9 cellular contexts compared by ENCODE assay signal in genomic region chr18:62329676-62330454, GRCh38. TPM values are rescaled to one million over a fixed set of nuclear protein-coding genes. Genes with fewer than 3 reads are reported as not detected.
A peak's percentile ranks its signal among the peaks of the same experiment; 100 is the strongest.
DNase-seq lines count a peak whose midpoint lies in the region; ATAC-seq, FAIRE-seq and TF ChIP-seq lines count a peak whose summit lies in the region.
"Had no signal": no experiment of that assay in that cellular context is flagged by ENCODE, and none has a peak within 500 bp of the region (broad histone marks: within the 10 kb centered on the region; RNA-seq: fewer than 3 reads in every experiment).

No MANE protein-coding gene starts in this region.

- CTCF ChIA-PET in AG04449 (lab: Yijun Ruan, JAX) = no interaction called here

- H3K9me3 Mint-ChIP-seq in stimulated activated naive B cell treated with anti-CD40 and anti-IgM and Interleukin-4, amounts not matched to agents 10 μg/mL and 1 μg/mL and 100 μg/mL, for 72 hours = no peaks in the 10 kb centered on the region

- TF ChIP-seq POLR2A in H54 (IDR thresholded peaks at IDR 0.05; ENCODE audit: low read depth, low read length) (no peak), GM18505 (IDR thresholded peaks at IDR 0.05; ENCODE audit: borderline replicate concordance, extremely low read depth, insufficient read depth, insufficient read length) (no peak)

- peaks cover 44 to 63% of the 10 kb centered on the region in 2 donors for H3K27me3 Mint-ChIP-seq in stimulated activated naive B cell treated with anti-CD40 and anti-IgM and Interleukin-4, amounts not matched to agents 10 μg/mL and 1 μg/mL and 100 μg/mL, for 72 hours

- H3K36me3 ChIP-seq in iPS-20b (ENCODE audit: insufficient read depth, low read depth, low read length) (no peaks in the 10 kb centered on the region), SJCRH30 (no peaks in the 10 kb centered on the region)

- H3K9me3 ChIP-seq in iPS-20b (ENCODE audit: insufficient read depth, low read depth, low read length) (no peaks in the 10 kb centered on the region), SJCRH30 (replicated peaks) (no peaks in the 10 kb centered on the region)

- peak overlapping the region; percentile 8; the same call in 1 of the 2 replicates for H3K4me3 ChIP-seq in AG04449 (ENCODE audit: low read depth, low read length)
- no peak overlapping the region for H3K4me3 ChIP-seq in iPS-20b (ENCODE audit: low read length)
- H3K4me3 ChIP-seq in SJCRH30 = no peak overlapping the region

- peaks cover 28% of the 10 kb centered on the region for H3K4me1 ChIP-seq in iPS-20b (ENCODE audit: insufficient read depth, low read length)
- H3K4me1 ChIP-seq in SJCRH30 = no peaks in the 10 kb centered on the region

- no peak for FAIRE-seq in H54 (lab: Jason Lieb, UNC)

- H3K27me3 ChIP-seq in iPS-20b (ENCODE audit: insufficient read depth, low read length) (peaks cover 44% of the 10 kb centered on the region), SJCRH30 (0 out of 2 replicates have a peak, but pooled peaks cover 3% of the 10 kb centered on the region)

- H3K4me3 Mint-ChIP-seq in stimulated activated naive B cell treated with anti-CD40 and anti-IgM and Interleukin-4, amounts not matched to agents 10 μg/mL and 1 μg/mL and 100 μg/mL, for 72 hours = no peak overlapping the region

- peak overlapping the region; percentile 20; the same call in 1 of the 2 replicates for H3K9ac ChIP-seq in iPS-20b (ENCODE audit: low read depth, low read length)

- peaks cover 3 to 9% of the 10 kb centered on the region in 2 donors for H3K36me3 Mint-ChIP-seq in stimulated activated naive B cell treated with anti-CD40 and anti-IgM and Interleukin-4, amounts not matched to agents 10 μg/mL and 1 μg/mL and 100 μg/mL, for 72 hours

- no peak for ATAC-seq in GM18505 (IDR thresholded peaks at IDR 0.05; ENCODE audit: unreplicated experiment)
- ATAC-seq in stimulated activated naive B cell treated with anti-CD40 and anti-IgM and Interleukin-4, amounts not matched to agents 10 μg/mL and 1 μg/mL and 100 μg/mL, for 72 hours (replicated peaks) = no peak

- TF ChIP-seq CTCF in AG04449 (IDR thresholded peaks at IDR 0.05; ENCODE audit: insufficient read depth, low read length, missing control alignments) = no peak

- peaks cover 25 to 34% of the 10 kb centered on the region in 2 donors for H3K4me1 Mint-ChIP-seq in stimulated activated naive B cell treated with anti-CD40 and anti-IgM and Interleukin-4, amounts not matched to agents 10 μg/mL and 1 μg/mL and 100 μg/mL, for 72 hours

- H3K27ac Mint-ChIP-seq in stimulated activated naive B cell treated with anti-CD40 and anti-IgM and Interleukin-4, amounts not matched to agents 10 μg/mL and 1 μg/mL and 100 μg/mL, for 72 hours = no peak overlapping the region

- DNase-seq in AG04449 (ENCODE audit: low read depth, low spot score) = peak; percentile 33
- peak; percentile 41 for DNase-seq in H54 (ENCODE audit: insufficient read length, low spot score)
- peak; percentile 12 for DNase-seq in activated effector memory CD4-positive, alpha-beta T cell treated with Interleukin-2 at 50 U/mL for 16 hours
- DNase-seq in GDM1 (lab: John Stamatoyannopoulos, UW) = no peak
- DNase-seq in stimulated activated naive B cell treated with anti-CD40 and anti-IgM and Interleukin-4, amounts not matched to agents 10 μg/mL and 1 μg/mL and 100 μg/mL, for 72 hours = no peak
- no peak for DNase-seq in SJCRH30
- DNase-seq: SHP77 treated with DMSO at 0.1 percent for 48 hours had no signal

- H3K27ac ChIP-seq in iPS-20b (ENCODE audit: low read length) (no peak overlapping the region), SJCRH30 (no peak overlapping the region)

- POLR2A ChIA-PET in AG04449 (lab: Yijun Ruan, JAX) = no interaction called here

RNA-seq across cellular contexts. Expression of gene TNFRSF11A, which starts 4.8 kb away (rescaled TPM):
- total RNA-seq in SJCRH30 (2014; rRNA removed; shearing (Covaris generic)) = 0.08 TPM in 2 replicates

Comparison
In these comparisons a context has a peak if more than half of its experiments do, and no peak if none do; other contexts are left out.
1. DNase-seq: peak in AG04449 (single experiment), H54 (single experiment) and activated effector memory CD4-positive, alpha-beta T cell treated with Interleukin-2 at 50 U/mL for 16 hours (single experiment); none in GDM1 (single experiment), stimulated activated naive B cell treated with anti-CD40 and anti-IgM and Interleukin-4, amounts not matched to agents 10 μg/mL and 1 μg/mL and 100 μg/mL, for 72 hours (single experiment) and SJCRH30 (0 of 2).